19 cellular contexts compared by ENCODE assay signal in genomic region chr3:8990266-8991215, GRCh38. TPM values are rescaled to one million over a fixed set of nuclear protein-coding genes. Genes with fewer than 3 reads are reported as not detected.
A peak's percentile ranks its signal among the peaks of the same experiment; 100 is the strongest.
DNase-seq lines count a peak whose midpoint lies in the region; ATAC-seq and TF ChIP-seq lines count a peak whose summit lies in the region.
"Had no signal": no experiment of that assay in that cellular context is flagged by ENCODE, and none has a peak within 500 bp of the region (broad histone marks: within the 10 kb centered on the region; RNA-seq: fewer than 3 reads in every experiment).

No MANE protein-coding gene starts in this region.

- H3K9ac ChIP-seq in IMR-90 (ENCODE audit: low read depth, low read length): no peak overlapping the region

- H3K56ac ChIP-seq in IMR-90 (ENCODE audit: extremely low read depth, insufficient read depth, low read length): no peak overlapping the region

- no peak overlapping the region for H4K91ac ChIP-seq in IMR-90 (ENCODE audit: insufficient read depth, low read depth, low read length)

- BruUV-seq in IMR-90 (replicated peaks; lab: Mats Ljungman, UMichigan): no TSS peak

- no peaks in the 10 kb centered on the region for H4K20me1 ChIP-seq in IMR-90 (ENCODE audit: insufficient read depth, low read length)

- H3K9me3 Mint-ChIP-seq in brain (no peaks in the 10 kb centered on the region), type B pancreatic cell (no peaks in the 10 kb centered on the region)

- POLR2A ChIA-PET in IMR-90 (lab: Charles Lee; ENCODE audit: unreplicated experiment): no interaction called here

- no peak for TF ChIP-seq POLR2A in IMR-90 (IDR thresholded peaks at IDR 0.05; ENCODE audit: low read depth, low read length)

- H2AK5ac ChIP-seq in IMR-90 (ENCODE audit: low read depth, low read length): no peak overlapping the region

- H3K4me3 ChIP-seq in IMR-90 (ENCODE audit: insufficient read depth, low read depth, low read length): no peak overlapping the region
- no peak overlapping the region for H3K4me3 ChIP-seq in mucosa of descending colon
- H3K4me3 ChIP-seq in effector memory CD4-positive, alpha-beta T cell (ENCODE audit: insufficient read depth, low read depth, low read length, poor library complexity, severe bottlenecking): no peak overlapping the region
- H3K4me3 ChIP-seq: body of pancreas, right atrium auricular region, thyroid gland had no signal

- H3K36me3 ChIP-seq in IMR-90 (ENCODE audit: control insufficient read depth, insufficient read depth, low read length) (no peaks in the 10 kb centered on the region), mucosa of descending colon (ENCODE audit: low read depth) (no peaks in the 10 kb centered on the region)
- H3K36me3 ChIP-seq in effector memory CD4-positive, alpha-beta T cell (ENCODE audit: control insufficient read depth, insufficient read depth, low read length): no peaks in the 10 kb centered on the region
- H3K36me3 ChIP-seq: right atrium auricular region, thyroid gland had no signal

- H2BK120ac ChIP-seq in IMR-90 (ENCODE audit: low read depth, low read length): no peak overlapping the region

- no peaks in the 10 kb centered on the region for H3K9me3 ChIP-seq in IMR-90 (ENCODE audit: control insufficient read depth, insufficient read depth, low read length)
- no peaks in the 10 kb centered on the region for H3K9me3 ChIP-seq in mucosa of descending colon
- no peaks in the 10 kb centered on the region for H3K9me3 ChIP-seq in effector memory CD4-positive, alpha-beta T cell (ENCODE audit: control insufficient read depth, low read length)
- H3K9me3 ChIP-seq: body of pancreas, right atrium auricular region, thyroid gland had no signal

- CTCF ChIA-PET in IMR-90 (lab: Yijun Ruan, JAX): no interaction called here

- no peak overlapping the region for H2AK9ac ChIP-seq in IMR-90 (replicated peaks; ENCODE audit: low read depth, low read length, poor library complexity)

- TF ChIP-seq RAD21 in IMR-90 (IDR thresholded peaks at IDR 0.05; ENCODE audit: low read length): no peak

- H3K18ac ChIP-seq in IMR-90 (ENCODE audit: low read depth, low read length): no peak overlapping the region

- dilution Hi-C loops in IMR-90 (cut with HindIII; ENCODE audit: low sequenced_read_pairs, unreplicated experiment): no loop called here

- H3K36me3 Mint-ChIP-seq in brain (peaks cover 56% of the 10 kb centered on the region), type B pancreatic cell (no peaks in the 10 kb centered on the region)

- H3K79me1 ChIP-seq in IMR-90 (ENCODE audit: low read depth in 1 of 2, low read length in 2 of 2): no peaks in the 10 kb centered on the region

- intact Hi-C loops in IMR-90 (cut with micrococcal nuclease) (no loop called here), mucosa of descending colon (cut with DNase I, micrococcal nuclease) (no loop called here)

- no peak overlapping the region for H3K4ac ChIP-seq in IMR-90 (ENCODE audit: low read depth, low read length)

- no peak overlapping the region for H3K14ac ChIP-seq in IMR-90 (replicated peaks; ENCODE audit: low read depth, low read length)

- H3K23ac ChIP-seq in IMR-90 (ENCODE audit: low read depth, low read length): no peak overlapping the region

- no peak overlapping the region for H2BK15ac ChIP-seq in IMR-90 (ENCODE audit: low read depth, low read length)

- H3K27ac Mint-ChIP-seq in brain: peak overlapping the region in 3 of 5 experiments; percentile 33 to 85 (median 61)
- no peak overlapping the region for H3K27ac Mint-ChIP-seq in type B pancreatic cell

- no peak overlapping the region for H2BK5ac ChIP-seq in IMR-90 (ENCODE audit: low read depth, low read length, poor library complexity, severe bottlenecking)

- H3K9me1 ChIP-seq in IMR-90 (ENCODE audit: insufficient read depth, low read length): no peaks in the 10 kb centered on the region

- no peak overlapping the region for H2BK20ac ChIP-seq in IMR-90 (ENCODE audit: low read depth, low read length)

- no peak overlapping the region for H4K5ac ChIP-seq in IMR-90 (ENCODE audit: low read depth, low read length)

- WGBS in IMR-90 (ENCODE audit: extremely low coverage in 2 of 2, insufficient read length in 1 of 2), 2 experiments: 71% methylated on average over 7 of the region's 36 CpGs; no CpG with 5 or more reads in 1 of the 2 experiments

- in situ Hi-C loops in IMR-90 (cut with MboI; ENCODE audit: low sequenced_read_pairs): no loop called here

- peaks cover 7% of the 10 kb centered on the region for H3K27me3 ChIP-seq in IMR-90 (ENCODE audit: control insufficient read depth, insufficient read depth, low read length)
- H3K27me3 ChIP-seq in effector memory CD4-positive, alpha-beta T cell (replicated peaks; ENCODE audit: control insufficient read depth, insufficient read depth, low read length, poor library complexity, severe bottlenecking): no peaks in the 10 kb centered on the region
- H3K27me3 ChIP-seq: body of pancreas, right atrium auricular region, thyroid gland had no signal

- no peak overlapping the region for H2AFZ ChIP-seq in IMR-90 (replicated peaks; ENCODE audit: low read length, poor library complexity)

- H4K8ac ChIP-seq in IMR-90 (ENCODE audit: low read depth in 2 of 2, low read length in 2 of 2): no peak overlapping the region

- H3K4me2 ChIP-seq in IMR-90 (ENCODE audit: low read depth, low read length): no peak overlapping the region

- H3K4me1 ChIP-seq in IMR-90 (ENCODE audit: control insufficient read depth, insufficient read depth, low read length) (no peaks in the 10 kb centered on the region), mucosa of descending colon (ENCODE audit: low read depth) (no peaks in the 10 kb centered on the region)
- no peaks in the 10 kb centered on the region for H3K4me1 ChIP-seq in effector memory CD4-positive, alpha-beta T cell (ENCODE audit: control insufficient read depth, insufficient read depth, low read length, poor library complexity, severe bottlenecking)
- H3K4me1 ChIP-seq: body of pancreas, thyroid gland had no signal

- H3K27me3 Mint-ChIP-seq in brain (no peaks in the 10 kb centered on the region), type B pancreatic cell (no peaks in the 10 kb centered on the region)

- H3K4me1 Mint-ChIP-seq in brain (peaks cover 21% of the 10 kb centered on the region), type B pancreatic cell (ENCODE audit: unreplicated experiment) (peaks cover 18% of the 10 kb centered on the region)

- ATAC-seq in IMR-90 (ENCODE audit: low read depth): peak; percentile 71
- ATAC-seq in mucosa of descending colon: peak; percentile 29
- ATAC-seq: body of pancreas, PC-3 had no signal

- H3K4me3 Mint-ChIP-seq in brain: no peak overlapping the region
- no peak overlapping the region for H3K4me3 Mint-ChIP-seq in type B pancreatic cell

- H3K27ac ChIP-seq in IMR-90 (ENCODE audit: insufficient read depth, low read length): no peak overlapping the region
- H3K27ac ChIP-seq in effector memory CD4-positive, alpha-beta T cell (ENCODE audit: insufficient read depth, low read length, poor library complexity, severe bottlenecking): no peak overlapping the region
- H3K27ac ChIP-seq: body of pancreas, right atrium auricular region, thyroid gland, VCaP had no signal

- TF ChIP-seq CTCF in AG09319 (IDR thresholded peaks at IDR 0.05; ENCODE audit: low read depth, low read length) (peak; percentile 16; the same call in 1 of the 2 replicates), IMR-90 (conservative IDR thresholded peaks at IDR 0.05; ENCODE audit: low read depth, low read length) (no peak), brain (conservative IDR thresholded peaks at IDR 0.05) (peak in 1 of 2 experiments; percentile 5), mucosa of descending colon (IDR thresholded peaks at IDR 0.05) (no peak), type B pancreatic cell (conservative IDR thresholded peaks at IDR 0.05) (no peak)

- peak; percentile 39 for DNase-seq in AG09319 (ENCODE audit: extremely low read depth, low read depth)
- DNase-seq in IMR-90: peak; percentile 85
- no peak for DNase-seq in mucosa of descending colon
- no peak for DNase-seq in effector memory CD4-positive, alpha-beta T cell
- DNase-seq in type B pancreatic cell (ENCODE audit: extremely low spot score, unreplicated experiment): no peak
- DNase-seq in NCI-H1105 treated with DMSO at 0.1 percent for 48 hours (lab: John Stamatoyannopoulos, UW): no peak
- no peak for DNase-seq in medulla oblongata (ENCODE audit: extremely low spot score)
- DNase-seq: activated CD8-positive, alpha-beta memory T cell treated with anti-CD3 and anti-CD28 coated beads for 24 hours; activated effector memory CD4-positive, alpha-beta T cell treated with Interleukin-2 at 50 U/mL for 16 hours; AML-193; foreskin melanocyte; KBM-7; NCI-H1436; PC-3; thyroid gland had no signal

TF ChIP-seq in IMR-90, 13 proteins besides CTCF, POLR2A, EP300 and RAD21:
- TF ChIP-seq, protein P1, sequence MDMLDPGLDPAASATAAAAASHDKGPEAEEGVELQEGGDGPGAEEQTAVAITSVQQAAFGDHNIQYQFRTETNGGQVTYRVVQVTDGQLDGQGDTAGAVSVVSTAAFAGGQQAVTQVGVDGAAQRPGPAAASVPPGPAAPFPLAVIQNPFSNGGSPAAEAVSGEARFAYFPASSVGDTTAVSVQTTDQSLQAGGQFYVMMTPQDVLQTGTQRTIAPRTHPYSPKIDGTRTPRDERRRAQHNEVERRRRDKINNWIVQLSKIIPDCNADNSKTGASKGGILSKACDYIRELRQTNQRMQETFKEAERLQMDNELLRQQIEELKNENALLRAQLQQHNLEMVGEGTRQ (IDR thresholded peaks at IDR 0.05; ENCODE audit: low read depth, low read length): no peak
- TF ChIP-seq SMC3 (IDR thresholded peaks at IDR 0.05; ENCODE audit: low read depth, low read length) (no peak), MAFK (IDR thresholded peaks at IDR 0.05; ENCODE audit: low read depth, low read length) (peak; percentile 68), CEBPB (IDR thresholded peaks at IDR 0.05; ENCODE audit: low read depth, low read length) (no peak), FOS (IDR thresholded peaks at IDR 0.05; ENCODE audit: low read depth, low read length) (no peak)
TF ChIP-seq in IMR-90: peak in this region for 1.

RNA-seq across cellular contexts. Expression of gene RAD18, which starts 27.3 kb away (rescaled TPM):
- 17.2 and 22.2 TPM in 2 replicates for total RNA-seq in IMR-90 (2012; rRNA removed)
- polyA plus RNA-seq in IMR-90 (2012; rRNA removed): 6.9 and 8.2 TPM in 2 replicates
- 1.3 and 1.8 TPM in 2 replicates for polyA plus RNA-seq in IMR-90 (2012; cell fraction: cytosol; rRNA removed)
- polyA plus RNA-seq in IMR-90 (2012; cell fraction: nucleus; rRNA removed; ENCODE audit: low replicate concordance): 5.3 and 13.9 TPM in 2 replicates
- polyA plus RNA-seq in brain (ENCODE audit: insufficient read depth, low read depth, low replicate concordance): 3.4 TPM
- total RNA-seq in mucosa of descending colon: 10 to 100 TPM; 10.2 to 16.1 (median 12.5) TPM
- total RNA-seq in type B pancreatic cell (ENCODE audit: low replicate concordance): 13.5 and 21.3 TPM in 2 replicates

Comparison
In these comparisons a context has a peak if more than half of its experiments do, and no peak if none do; other contexts are left out.
1. DNase-seq: peak in AG09319 (single experiment) and IMR-90 (single experiment); none in mucosa of descending colon (0 of 3), effector memory CD4-positive, alpha-beta T cell (0 of 3), type B pancreatic cell (single experiment), NCI-H1105 treated with DMSO at 0.1 percent for 48 hours (single experiment) and medulla oblongata (single experiment).